In the genomic region with DNA sequence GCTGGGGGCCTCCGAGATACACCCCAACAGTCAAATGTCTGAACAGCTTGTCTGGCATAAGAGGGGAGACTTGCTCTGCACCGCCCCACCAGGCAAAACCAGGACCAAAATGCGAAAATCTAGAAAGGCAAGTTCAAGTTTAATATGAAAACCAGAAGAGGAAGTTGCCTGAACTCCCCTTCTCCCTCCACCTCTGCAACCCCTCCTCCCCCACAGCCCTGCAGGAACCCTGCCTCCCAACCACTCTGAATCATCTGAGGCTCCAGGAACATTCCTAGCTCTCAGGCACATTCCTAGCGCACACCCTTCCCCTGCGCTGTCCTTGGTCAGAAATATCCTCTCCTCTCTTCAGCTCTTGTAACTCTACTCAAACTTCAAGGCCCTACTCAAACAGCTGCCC, we compare ENCODE assay signal across 10 cellular contexts. TPM values are rescaled to one million over a fixed set of nuclear protein-coding genes. Genes with fewer than 3 reads are reported as not detected.
DNase-seq lines count a peak whose midpoint lies in the region; ATAC-seq and TF ChIP-seq lines count a peak whose summit lies in the region.
"Had no signal": no experiment of that assay in that cellular context is flagged by ENCODE, and none has a peak within 500 bp of the region (broad histone marks: within the 10 kb centered on the region; RNA-seq: fewer than 3 reads in every experiment).

No MANE protein-coding gene starts in this region.

- no peak for TF ChIP-seq RAD21 in Ishikawa (IDR thresholded peaks at IDR 0.05; ENCODE audit: low read depth)

- DNase-seq in ELF-1 (ENCODE audit: low read depth, low spot score) (peak; percentile 84), SW480 (ENCODE audit: low spot score) (peak; percentile 32), kidney tubule cell (ENCODE audit: low spot score) (peak; percentile 78), left lobe of liver (ENCODE audit: low spot score) (no peak), Ammon's horn (ENCODE audit: low spot score) (no peak), SHP77 (lab: John Stamatoyannopoulos, UW) (no peak)
- no peak for DNase-seq in stimulated activated CD4-positive, alpha-beta T cell treated with anti-CD3 and anti-CD28 coated beads, Interleukin-4, amount 100 ng/mL, for 1 hour
- DNase-seq: T-helper 1 cell had no signal

- no peak for TF ChIP-seq EP300 in Ishikawa (IDR thresholded peaks at IDR 0.05; ENCODE audit: borderline replicate concordance)

- no peak for ATAC-seq in left lobe of liver

TF ChIP-seq in Ishikawa, 13 proteins besides CTCF, POLR2A, EP300 and RAD21:
- TF ChIP-seq, protein P1, sequence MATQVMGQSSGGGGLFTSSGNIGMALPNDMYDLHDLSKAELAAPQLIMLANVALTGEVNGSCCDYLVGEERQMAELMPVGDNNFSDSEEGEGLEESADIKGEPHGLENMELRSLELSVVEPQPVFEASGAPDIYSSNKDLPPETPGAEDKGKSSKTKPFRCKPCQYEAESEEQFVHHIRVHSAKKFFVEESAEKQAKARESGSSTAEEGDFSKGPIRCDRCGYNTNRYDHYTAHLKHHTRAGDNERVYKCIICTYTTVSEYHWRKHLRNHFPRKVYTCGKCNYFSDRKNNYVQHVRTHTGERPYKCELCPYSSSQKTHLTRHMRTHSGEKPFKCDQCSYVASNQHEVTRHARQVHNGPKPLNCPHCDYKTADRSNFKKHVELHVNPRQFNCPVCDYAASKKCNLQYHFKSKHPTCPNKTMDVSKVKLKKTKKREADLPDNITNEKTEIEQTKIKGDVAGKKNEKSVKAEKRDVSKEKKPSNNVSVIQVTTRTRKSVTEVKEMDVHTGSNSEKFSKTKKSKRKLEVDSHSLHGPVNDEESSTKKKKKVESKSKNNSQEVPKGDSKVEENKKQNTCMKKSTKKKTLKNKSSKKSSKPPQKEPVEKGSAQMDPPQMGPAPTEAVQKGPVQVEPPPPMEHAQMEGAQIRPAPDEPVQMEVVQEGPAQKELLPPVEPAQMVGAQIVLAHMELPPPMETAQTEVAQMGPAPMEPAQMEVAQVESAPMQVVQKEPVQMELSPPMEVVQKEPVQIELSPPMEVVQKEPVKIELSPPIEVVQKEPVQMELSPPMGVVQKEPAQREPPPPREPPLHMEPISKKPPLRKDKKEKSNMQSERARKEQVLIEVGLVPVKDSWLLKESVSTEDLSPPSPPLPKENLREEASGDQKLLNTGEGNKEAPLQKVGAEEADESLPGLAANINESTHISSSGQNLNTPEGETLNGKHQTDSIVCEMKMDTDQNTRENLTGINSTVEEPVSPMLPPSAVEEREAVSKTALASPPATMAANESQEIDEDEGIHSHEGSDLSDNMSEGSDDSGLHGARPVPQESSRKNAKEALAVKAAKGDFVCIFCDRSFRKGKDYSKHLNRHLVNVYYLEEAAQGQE (IDR thresholded peaks at IDR 0.05; ENCODE audit: low read depth) = peak; percentile 51; the same call in 1 of the 2 replicates
- no peak for TF ChIP-seq YY1 (IDR thresholded peaks at IDR 0.05; ENCODE audit: low read depth)
- TF ChIP-seq EGR1 (IDR thresholded peaks at IDR 0.05) = no peak
- TF ChIP-seq TCF12 (IDR thresholded peaks at IDR 0.05; ENCODE audit: low read depth) = no peak

RNA-seq across cellular contexts. Expression of a gene that starts 36.7 kb away (rescaled TPM):
- total RNA-seq in left lobe of liver = not detected
- total RNA-seq: vagina had no signal

Comparison
In these comparisons a context has a peak if more than half of its experiments do, and no peak if none do; other contexts are left out.
1. DNase-seq: peak in ELF-1 (single experiment), SW480 (single experiment) and kidney tubule cell (single experiment); none in left lobe of liver (single experiment), stimulated activated CD4-positive, alpha-beta T cell treated with anti-CD3 and anti-CD28 coated beads, Interleukin-4, amount 100 ng/mL, for 1 hour (single experiment), Ammon's horn (single experiment) and SHP77 (0 of 2).